Comparison of ENCODE assay signal across 36 cellular contexts in the genomic region with DNA sequence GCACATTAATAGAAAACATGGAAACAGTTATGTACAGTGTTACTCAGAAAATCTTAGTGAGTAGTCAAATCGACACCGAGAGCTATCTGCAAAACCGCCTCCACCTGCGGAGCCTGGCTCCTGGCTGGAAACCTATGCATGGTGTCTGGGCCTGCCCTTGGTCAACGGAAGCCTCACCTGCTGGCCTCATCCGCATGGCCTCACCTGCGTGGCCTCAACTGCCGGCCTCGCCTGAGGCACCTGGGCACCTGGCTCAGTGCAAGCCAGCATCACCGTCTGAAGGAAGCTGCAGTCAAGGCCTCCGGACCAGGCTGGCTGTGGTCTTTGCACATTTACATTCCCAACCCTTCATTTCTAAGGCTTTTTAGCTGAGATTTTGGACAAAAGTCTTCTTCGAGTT.
"Had no signal": no experiment of that assay in that cellular context is flagged by ENCODE, and none has a peak within 500 bp of the region (broad histone marks: within the 10 kb centered on the region; RNA-seq: fewer than 3 reads in every experiment).

No MANE protein-coding gene starts in this region.

- H3K4me1 Mint-ChIP-seq: activated naive CD4-positive, alpha-beta T cell treated with anti-CD3 and anti-CD28 coated beads, Interleukin-2, amount 10 ng/mL, durations not matched to agents 7 days and 5 days; activated naive CD4-positive, alpha-beta T cell treated with anti-CD3 and anti-CD28 coated beads, Interleukin-2, amount 50 U/mL, for 24 hours; activated naive CD8-positive, alpha-beta T cell treated with anti-CD3 and anti-CD28 coated beads for 36 hours; activated naive CD8-positive, alpha-beta T cell treated with anti-CD3 and anti-CD28 coated beads, Interleukin-2, amount 10 ng/mL, durations not matched to agents 7 days and 5 days; activated naive CD8-positive, alpha-beta T cell treated with anti-CD3 and anti-CD28 coated beads, Interleukin-2, amount 50 U/mL, for 24 hours; activated T-helper 17 cell treated with anti-CD3 and anti-CD28 coated beads, Interleukin-2, amount 50 U/mL, for 72 hours; brain; central memory CD8-positive, alpha-beta T cell had no signal

- H3K4me3 ChIP-seq: adrenal gland, ascending aorta, body of pancreas, breast epithelium, cardiac muscle cell had no signal

- H3K9me3 ChIP-seq: ascending aorta, body of pancreas had no signal

- H3K36me3 Mint-ChIP-seq: activated naive CD4-positive, alpha-beta T cell treated with anti-CD3 and anti-CD28 coated beads, Interleukin-2, amount 10 ng/mL, durations not matched to agents 7 days and 5 days; activated naive CD4-positive, alpha-beta T cell treated with anti-CD3 and anti-CD28 coated beads, Interleukin-2, amount 50 U/mL, for 24 hours; activated naive CD4-positive, alpha-beta T cell treated with anti-CD3 and anti-CD28 coated beads, Interleukin-2, amount 50 U/mL, for 72 hours; activated naive CD8-positive, alpha-beta T cell; activated naive CD8-positive, alpha-beta T cell treated with anti-CD3 and anti-CD28 coated beads for 36 hours; activated naive CD8-positive, alpha-beta T cell treated with anti-CD3 and anti-CD28 coated beads, Interleukin-2, amount 10 ng/mL, durations not matched to agents 7 days and 5 days; brain had no signal

- ATAC-seq: activated naive CD4-positive, alpha-beta T cell treated with anti-CD3 and anti-CD28 coated beads, Interleukin-2, amount 50 U/mL, for 72 hours; activated naive CD8-positive, alpha-beta T cell treated with anti-CD3 and anti-CD28 coated beads, Interleukin-2, amount 50 U/mL, for 24 hours; activated T-cell treated with anti-CD3 and anti-CD28 coated beads, Interleukin-2, amount 50 U/mL, for 4 hours; activated T-cell treated with anti-CD3 and anti-CD28 coated beads, Interleukin-2, amount 50 U/mL, for 72 hours; activated T-helper 17 cell treated with anti-CD3 and anti-CD28 coated beads, Interleukin-2, amount 50 U/mL, for 72 hours; body of pancreas had no signal

- H3K27me3 Mint-ChIP-seq: activated naive CD4-positive, alpha-beta T cell treated with anti-CD3 and anti-CD28 coated beads, Interleukin-2, amount 10 ng/mL, durations not matched to agents 7 days and 5 days; activated naive CD4-positive, alpha-beta T cell treated with anti-CD3 and anti-CD28 coated beads, Interleukin-2, amount 50 U/mL, for 24 hours; activated naive CD8-positive, alpha-beta T cell; activated naive CD8-positive, alpha-beta T cell treated with anti-CD3 and anti-CD28 coated beads for 36 hours; activated naive CD8-positive, alpha-beta T cell treated with anti-CD3 and anti-CD28 coated beads, Interleukin-2, amount 10 ng/mL, durations not matched to agents 7 days and 5 days; activated naive CD8-positive, alpha-beta T cell treated with anti-CD3 and anti-CD28 coated beads, Interleukin-2, amount 50 U/mL, for 24 hours; activated T-cell treated with anti-CD3 and anti-CD28 coated beads, Interleukin-2, amount 50 U/mL, for 24 hours; activated T-helper 17 cell treated with anti-CD3 and anti-CD28 coated beads, Interleukin-2, amount 50 U/mL, for 72 hours; brain; central memory CD8-positive, alpha-beta T cell had no signal

- H3K27ac Mint-ChIP-seq: activated naive CD4-positive, alpha-beta T cell treated with anti-CD3 and anti-CD28 coated beads for 36 hours; activated naive CD4-positive, alpha-beta T cell treated with anti-CD3 and anti-CD28 coated beads, Interleukin-2, amount 10 ng/mL, durations not matched to agents 7 days and 5 days; activated naive CD4-positive, alpha-beta T cell treated with anti-CD3 and anti-CD28 coated beads, Interleukin-2, amount 50 U/mL, for 24 hours; activated naive CD4-positive, alpha-beta T cell treated with anti-CD3 and anti-CD28 coated beads, Interleukin-2, amount 50 U/mL, for 72 hours; activated naive CD8-positive, alpha-beta T cell; activated naive CD8-positive, alpha-beta T cell treated with anti-CD3 and anti-CD28 coated beads for 36 hours; activated naive CD8-positive, alpha-beta T cell treated with anti-CD3 and anti-CD28 coated beads, Interleukin-2, amount 10 ng/mL, durations not matched to agents 7 days and 5 days; activated naive CD8-positive, alpha-beta T cell treated with anti-CD3 and anti-CD28 coated beads, Interleukin-2, amount 50 U/mL, for 24 hours; activated T-cell treated with anti-CD3 and anti-CD28 coated beads, Interleukin-2, amount 50 U/mL, for 24 hours; activated T-cell treated with anti-CD3 and anti-CD28 coated beads, Interleukin-2, amount 50 U/mL, for 72 hours; activated T-helper 1 cell treated with anti-CD3 and anti-CD28 coated beads, Interleukin-12 subunit alpha, Interleukin-12 subunit beta, Interleukin-2, Interleukin-4 antibody, amounts not matched to agents 30 ng/mL and 10 ng/mL and 1 ng/mL, durations not matched to agents 14 hours and 24 hours and 36 hours; activated T-helper 17 cell treated with anti-CD3 and anti-CD28 coated beads, Interleukin-2, amount 50 U/mL, for 72 hours; activated T-helper 2 cell treated with anti-CD3 and anti-CD28 coated beads, Interferon-gamma antibody, Interleukin-2, Interleukin-4, amounts not matched to agents 10 μg/mL and 5 μg/mL and 100 μg/mL, durations not matched to agents 14 hours and 24 hours and 36 hours; brain had no signal

- H3K36me3 ChIP-seq: adrenal gland, ascending aorta, brain microvascular endothelial cell, breast epithelium, cardiac muscle cell had no signal

- H3K4me3 Mint-ChIP-seq: activated naive CD4-positive, alpha-beta T cell treated with anti-CD3 and anti-CD28 coated beads for 36 hours; activated naive CD4-positive, alpha-beta T cell treated with anti-CD3 and anti-CD28 coated beads, Interleukin-2, amount 10 ng/mL, durations not matched to agents 7 days and 5 days; activated naive CD4-positive, alpha-beta T cell treated with anti-CD3 and anti-CD28 coated beads, Interleukin-2, amount 50 U/mL, for 24 hours; activated naive CD8-positive, alpha-beta T cell; activated naive CD8-positive, alpha-beta T cell treated with anti-CD3 and anti-CD28 coated beads for 36 hours; activated naive CD8-positive, alpha-beta T cell treated with anti-CD3 and anti-CD28 coated beads, Interleukin-2, amount 10 ng/mL, durations not matched to agents 7 days and 5 days; activated naive CD8-positive, alpha-beta T cell treated with anti-CD3 and anti-CD28 coated beads, Interleukin-2, amount 50 U/mL, for 24 hours; activated T-cell treated with anti-CD3 and anti-CD28 coated beads, Interleukin-2, amount 50 U/mL, for 24 hours; activated T-cell treated with anti-CD3 and anti-CD28 coated beads, Interleukin-2, amount 50 U/mL, for 4 hours; activated T-cell treated with anti-CD3 and anti-CD28 coated beads, Interleukin-2, amount 50 U/mL, for 72 hours; activated T-helper 1 cell treated with anti-CD3 and anti-CD28 coated beads, Interleukin-12 subunit alpha, Interleukin-12 subunit beta, Interleukin-2, Interleukin-4 antibody, amounts not matched to agents 30 ng/mL and 10 ng/mL and 1 ng/mL, durations not matched to agents 14 hours and 24 hours and 36 hours; activated T-helper 17 cell treated with anti-CD3 and anti-CD28 coated beads, Interleukin-2, amount 50 U/mL, for 72 hours; brain; central memory CD8-positive, alpha-beta T cell had no signal

- H3K4me1 ChIP-seq: adrenal gland, ascending aorta, body of pancreas, breast epithelium had no signal

- H3K27ac ChIP-seq: adrenal gland, ascending aorta, body of pancreas, brain microvascular endothelial cell, breast epithelium, cardiac muscle cell had no signal

- DNase-seq: activated effector memory CD4-positive, alpha-beta T cell treated with anti-CD3 and anti-CD28 coated beads, Interleukin-2, amount 50 U/mL, for 16 hours; activated effector memory CD4-positive, alpha-beta T cell treated with Interleukin-2 at 50 U/mL for 16 hours; activated gamma-delta T cell; activated naive CD4-positive, alpha-beta T cell; activated naive CD4-positive, alpha-beta T cell treated with anti-CD3 and anti-CD28 coated beads for 36 hours; activated naive CD4-positive, alpha-beta T cell treated with anti-CD3 and anti-CD28 coated beads, Interleukin-2, amount 10 ng/mL, durations not matched to agents 7 days and 5 days; activated naive CD4-positive, alpha-beta T cell treated with anti-CD3 and anti-CD28 coated beads, Interleukin-2, amount 50 U/mL, for 16 hours; activated naive CD4-positive, alpha-beta T cell treated with Interleukin-2 at 50 U/mL for 16 hours; activated naive CD8-positive, alpha-beta T cell treated with anti-CD3 and anti-CD28 coated beads for 36 hours; activated naive CD8-positive, alpha-beta T cell treated with anti-CD3 and anti-CD28 coated beads, Interleukin-2, amount 10 ng/mL, durations not matched to agents 7 days and 5 days; activated naive CD8-positive, alpha-beta T cell treated with anti-CD3 and anti-CD28 coated beads, Interleukin-2, amount 50 U/mL, for 24 hours; activated T-cell treated with anti-CD3 and anti-CD28 coated beads, Interleukin-2, amount 50 U/mL, for 1 hour; activated T-cell treated with anti-CD3 and anti-CD28 coated beads, Interleukin-2, amount 50 U/mL, for 24 hours; activated T-cell treated with anti-CD3 and anti-CD28 coated beads, Interleukin-2, amount 50 U/mL, for 4 hours; activated T-cell treated with anti-CD3 and anti-CD28 coated beads, Interleukin-2, amount 50 U/mL, for 48 hours; activated T-cell treated with anti-CD3 and anti-CD28 coated beads, Interleukin-2, amount 50 U/mL, for 72 hours; adrenal gland; amniotic stem cell; amygdala; anterior cingulate cortex; body of pancreas; brain microvascular endothelial cell; caudate nucleus; central memory CD4-positive, alpha-beta T cell; cerebellar nuclear complex had no signal

- H3K27me3 ChIP-seq: adrenal gland, ascending aorta, body of pancreas, brain microvascular endothelial cell, breast epithelium, cardiac muscle cell had no signal
